Comparison of ENCODE assay signal across 13 cellular contexts in genomic region chr6:56804996-56805395, GRCh38.
A peak's percentile ranks its signal among the peaks of the same experiment; 100 is the strongest.
DNase-seq lines count a peak whose midpoint lies in the region; ATAC-seq, FAIRE-seq and TF ChIP-seq lines count a peak whose summit lies in the region.
"Had no signal": no experiment of that assay in that cellular context is flagged by ENCODE, and none has a peak within 500 bp of the region (broad histone marks: within the 10 kb centered on the region; RNA-seq: fewer than 3 reads in every experiment).

No MANE protein-coding gene starts in this region.

- peaks cover 12% of the 10 kb centered on the region for H3K9me3 Mint-ChIP-seq in glutamatergic neuron (ENCODE audit: unreplicated experiment)
- H3K9me3 Mint-ChIP-seq: activated T-helper 2 cell treated with anti-CD3 and anti-CD28 coated beads, Interferon-gamma antibody, Interleukin-2, Interleukin-4, amounts not matched to agents 10 μg/mL and 5 μg/mL and 100 μg/mL, durations not matched to agents 14 hours and 24 hours and 36 hours; stimulated activated effector memory CD8-positive, alpha-beta T cell treated with anti-CD3 and anti-CD28 coated beads, Interleukin-12 subunit alpha, Interleukin-12 subunit beta, amount 100 ng/mL, for 72 hours had no signal

- peak; percentile 3 to 38 for DNase-seq in A549 (ENCODE audit: low read depth in 1 of 2, low spot score in 1 of 2)
- DNase-seq in HT1080 (ENCODE audit: low read depth): peak; percentile 19
- DNase-seq in GM12878 (ENCODE audit: low read depth, low spot score): no peak
- DNase-seq in glutamatergic neuron: no peak
- no peak for DNase-seq in NCI-H2029 (lab: John Stamatoyannopoulos, UW)
- no peak for DNase-seq in HEK293T (ENCODE audit: extremely low spot score)
- DNase-seq: central memory CD4-positive, alpha-beta T cell; Right ventricle myocardium superior had no signal

- H3K4me2 ChIP-seq in A549: peak overlapping the region; percentile 75
- 0 out of 2 replicates have a peak overlapping the region, but pooled peaks have one; percentile 9 for H3K4me2 ChIP-seq in GM12878 (ENCODE audit: control insufficient read depth, insufficient read depth)

- H3K9ac ChIP-seq in GM12878 (ENCODE audit: control insufficient read depth, insufficient read depth, low read length): no peak overlapping the region

- TF ChIP-seq POLR2A in A549 (IDR thresholded peaks at IDR 0.05; ENCODE audit: low read length) (no peak), GM12878 (IDR thresholded peaks at IDR 0.05; ENCODE audit: low read depth, low read length) (no peak)

- no peak overlapping the region for H2AFZ ChIP-seq in GM12878 (ENCODE audit: control insufficient read depth, low read depth, low read length)

- peaks cover 89% of the 10 kb centered on the region for H3K79me2 ChIP-seq in GM12878 (ENCODE audit: control insufficient read depth, insufficient read depth, low read length)

- no peak for TF ChIP-seq EP300 in A549 (IDR thresholded peaks at IDR 0.05)
- no peak for TF ChIP-seq EP300 in GM12878 (IDR thresholded peaks at IDR 0.05; ENCODE audit: borderline replicate concordance in 1 of 2, control insufficient read depth in 1 of 2, low read depth in 2 of 2, low read length in 2 of 2)

- ATAC-seq in A549 (no peak), GM12878 (no peak), GM21619 (IDR thresholded peaks at IDR 0.05; ENCODE audit: unreplicated experiment) (no peak), HG03565 (IDR thresholded peaks at IDR 0.05; ENCODE audit: unreplicated experiment) (no peak)
- ATAC-seq: K562; stimulated activated effector memory CD8-positive, alpha-beta T cell treated with anti-CD3 and anti-CD28 coated beads, Interleukin-12 subunit alpha, Interleukin-12 subunit beta, amount 100 ng/mL, for 72 hours had no signal

- SMC1A ChIA-PET in GM12878 (lab: Charles Lee; ENCODE audit: uncharacterized antibody, unreplicated experiment): interaction anchor here (0.7 to 3.9 kb wide), 5 partner anchors 10 to 99 kb away, joined by 3 to 20 read pairs (median 4); no protein-coding TSS in a partner anchor

- peaks cover 0 to 2% of the 10 kb centered on the region in 2 experiments; a peak in 1 of 4 replicates for H3K36me3 ChIP-seq in GM12878 (ENCODE audit: control insufficient read depth in 2 of 2, insufficient read depth in 2 of 2, low read length in 1 of 2)

- H3K27ac Mint-ChIP-seq in glutamatergic neuron (ENCODE audit: unreplicated experiment): peak overlapping the region; percentile 60
- H3K27ac Mint-ChIP-seq: activated T-helper 2 cell treated with anti-CD3 and anti-CD28 coated beads, Interferon-gamma antibody, Interleukin-2, Interleukin-4, amounts not matched to agents 10 μg/mL and 5 μg/mL and 100 μg/mL, durations not matched to agents 14 hours and 24 hours and 36 hours; stimulated activated effector memory CD8-positive, alpha-beta T cell treated with anti-CD3 and anti-CD28 coated beads, Interleukin-12 subunit alpha, Interleukin-12 subunit beta, amount 100 ng/mL, for 72 hours had no signal

- RAD21 ChIA-PET in GM12878 (lab: Charles Lee; ENCODE audit: unreplicated experiment): interaction anchor here (0.8 to 1.1 kb wide), 3 partner anchors 10 to 16 kb away, joined by 3 read pairs; no protein-coding TSS in a partner anchor

- in situ Hi-C loops in GM12878 (cut with MboI): no loop called here

- H3K27ac ChIP-seq in A549 (peak overlapping the region in 1 of 2 experiments; percentile 43; a peak in 1 of 6 replicates), GM12878 (ENCODE audit: control insufficient read depth, insufficient read depth) (no peak overlapping the region; the same call in 1 of the 2 replicates)

- TF ChIP-seq RAD21 in A549 (conservative IDR thresholded peaks at IDR 0.05 in 1 of 2, IDR thresholded peaks at IDR 0.05 in 1 of 2) (no peak), GM12878 (IDR thresholded peaks at IDR 0.05; ENCODE audit: insufficient read depth, low read depth, low read length) (no peak)

- POLR2A ChIA-PET in A549 (lab: Yijun Ruan, JAX): no interaction called here
- POLR2A ChIA-PET in GM12878 (lab: Charles Lee): interaction anchor here (0.8 to 1.3 kb wide), 2 partner anchors 9 to 10 kb away, joined by 3 to 4 read pairs; no protein-coding TSS in a partner anchor
- POLR2A ChIA-PET in HEK293T (lab: Yijun Ruan, JAX): no interaction called here

- intact Hi-C loops in GM12878 (cut with micrococcal nuclease; ENCODE audit: unreplicated experiment): no loop called here

- TF ChIP-seq CTCF in A549 (IDR thresholded peaks at IDR 0.05) (no peak), GM12878 (IDR thresholded peaks at IDR 0.05 in 2 of 3, conservative IDR thresholded peaks at IDR 0.05 in 1 of 3; ENCODE audit: control insufficient read depth in 2 of 3, extremely low read depth in 1 of 3, insufficient read depth in 1 of 3, low read depth in 3 of 3, low read length in 3 of 3) (no peak), glutamatergic neuron (IDR thresholded peaks at IDR 0.05; ENCODE audit: partially characterized antibody, unreplicated experiment) (no peak)

- no peaks in the 10 kb centered on the region for H4K20me1 ChIP-seq in GM12878 (ENCODE audit: control insufficient read depth, insufficient read depth)

- peaks cover 6% of the 10 kb centered on the region for H3K27me3 Mint-ChIP-seq in glutamatergic neuron (ENCODE audit: unreplicated experiment)

- no TSS peak for BruUV-seq in GM12878 (replicated peaks; lab: Mats Ljungman, UMichigan)

- FAIRE-seq in A549 (lab: Jason Lieb, UNC) (no peak), GM12878 (lab: Jason Lieb, UNC) (no peak)
- FAIRE-seq: K562 had no signal

- H3K4me1 Mint-ChIP-seq in glutamatergic neuron (ENCODE audit: low read depth, unreplicated experiment): peaks cover 69% of the 10 kb centered on the region
- H3K4me1 Mint-ChIP-seq: stimulated activated effector memory CD8-positive, alpha-beta T cell treated with anti-CD3 and anti-CD28 coated beads, Interleukin-12 subunit alpha, Interleukin-12 subunit beta, amount 100 ng/mL, for 72 hours had no signal

- H3K4me1 ChIP-seq in A549: peaks cover 96% of the 10 kb centered on the region
- H3K4me1 ChIP-seq in GM12878 (ENCODE audit: control insufficient read depth, insufficient read depth, low read length): peaks cover 26% of the 10 kb centered on the region

- no peaks in the 10 kb centered on the region for H3K36me3 Mint-ChIP-seq in glutamatergic neuron (ENCODE audit: unreplicated experiment)
- H3K36me3 Mint-ChIP-seq: stimulated activated effector memory CD8-positive, alpha-beta T cell treated with anti-CD3 and anti-CD28 coated beads, Interleukin-12 subunit alpha, Interleukin-12 subunit beta, amount 100 ng/mL, for 72 hours had no signal

- no peaks in the 10 kb centered on the region for H3K9me3 ChIP-seq in A549
- H3K9me3 ChIP-seq in GM12878 (replicated peaks; ENCODE audit: control insufficient read depth, insufficient read depth, low read length): no peaks in the 10 kb centered on the region; the same call in 1 of the 3 replicates

- H3K27me3 ChIP-seq in GM12878 (replicated peaks in 1 of 2; ENCODE audit: control insufficient read depth in 2 of 2, insufficient read depth in 2 of 2, low read length in 1 of 2): no peaks in the 10 kb centered on the region

- 0% methylated on average over 1 of the region's 1 CpG for WGBS in A549 (ENCODE audit: missing lambda C conversion rate)
- WGBS in GM12878 (ENCODE audit: insufficient coverage, insufficient replicate concordance, low lambda C conversion rate, missing lambda C conversion rate): 0% methylated on average over 1 of the region's 1 CpG

- H3K4me3 Mint-ChIP-seq in glutamatergic neuron (ENCODE audit: unreplicated experiment): peak overlapping the region; percentile 77
- H3K4me3 Mint-ChIP-seq: stimulated activated effector memory CD8-positive, alpha-beta T cell treated with anti-CD3 and anti-CD28 coated beads, Interleukin-12 subunit alpha, Interleukin-12 subunit beta, amount 100 ng/mL, for 72 hours had no signal

- H3K4me3 ChIP-seq in A549 (no peak overlapping the region), GM12878 (no peak overlapping the region)
- H3K4me3 ChIP-seq: K562 had no signal

- CTCF ChIA-PET in A549 (lab: Yijun Ruan, JAX) (interaction anchor here (1.3 kb wide), 1 partner anchor 44 kb away, joined by 3 read pairs; no protein-coding TSS in a partner anchor), GM12878 (lab: Yijun Ruan, JAX) (interaction anchor here (1.0 to 1.9 kb wide), 7 partner anchors 9 to 146 kb away, joined by 3 to 6 read pairs (median 3); no protein-coding TSS in a partner anchor), HEK293T (lab: Yijun Ruan, JAX) (no interaction called here)

TF ChIP-seq in A549, 52 proteins besides CTCF, POLR2A, EP300 and RAD21 (continues in another document):
- no peak for TF ChIP-seq BCL3 (IDR thresholded peaks at IDR 0.05)
- TF ChIP-seq EHF (CRISPR knock-in tag; IDR thresholded peaks at IDR 0.05): no peak

TF ChIP-seq in GM12878, 131 proteins besides CTCF, POLR2A, EP300 and RAD21 (continues in another document):
- TF ChIP-seq SUZ12 (IDR thresholded peaks at IDR 0.05; ENCODE audit: unreplicated experiment) (no peak), SREBF2 (IDR thresholded peaks at IDR 0.05; ENCODE audit: low read length) (no peak), ZNF622 (IDR thresholded peaks at IDR 0.05) (no peak), PAX5 (IDR thresholded peaks at IDR 0.05; ENCODE audit: borderline replicate concordance, low read depth, low read length) (no peak)

TF ChIP-seq in HEK293T, 16 proteins besides CTCF, POLR2A, EP300 and RAD21:
- TF ChIP-seq BHLHE40 (IDR thresholded peaks at IDR 0.05; ENCODE audit: borderline replicate concordance) (no peak), NFRKB (IDR thresholded peaks at IDR 0.05) (no peak), L3MBTL2 (conservative IDR thresholded peaks at IDR 0.05) (no peak), CTBP1 (IDR thresholded peaks at IDR 0.05; ENCODE audit: borderline replicate concordance) (no peak), PKNOX1 (IDR thresholded peaks at IDR 0.05) (no peak), ZNF384 (IDR thresholded peaks at IDR 0.05) (no peak), FOXM1 (IDR thresholded peaks at IDR 0.05; ENCODE audit: borderline replicate concordance) (no peak), SUZ12 (IDR thresholded peaks at IDR 0.05) (no peak), HDGF (IDR thresholded peaks at IDR 0.05; ENCODE audit: borderline replicate concordance) (no peak), SP1 (IDR thresholded peaks at IDR 0.05) (no peak), FOXA1 (IDR thresholded peaks at IDR 0.05) (no peak), LEF1 (IDR thresholded peaks at IDR 0.05; ENCODE audit: borderline replicate concordance) (no peak), TARDBP (IDR thresholded peaks at IDR 0.05) (no peak), ELF4 (IDR thresholded peaks at IDR 0.05) (no peak)

Comparison
In these comparisons a context has a peak if more than half of its experiments do, and no peak if none do; other contexts are left out.
1. DNase-seq: peak in A549 (2 of 2) and HT1080 (single experiment); none in GM12878 (single experiment), glutamatergic neuron (single experiment), NCI-H2029 (single experiment) and HEK293T (single experiment).